In genomic region chr9:127574089-127574921, GRCh38 we compare ENCODE assay signal across 8 cellular contexts. TPM values are rescaled to one million over a fixed set of nuclear protein-coding genes. Genes with fewer than 3 reads are reported as not detected.
DNase-seq lines count a peak whose midpoint lies in the region; ATAC-seq and TF ChIP-seq lines count a peak whose summit lies in the region.

No MANE protein-coding gene starts in this region.

- WGBS in stomach, 5 donors = 14 to 31% (median 22%) methylated on average over 10 of the region's 10 CpGs

- no peak for TF ChIP-seq POLR2A in stomach (IDR thresholded peaks at IDR 0.05)

- H3K36me3 ChIP-seq in SJCRH30 (no peaks in the 10 kb centered on the region), stomach (no peaks in the 10 kb centered on the region)

- H3K9me3 Mint-ChIP-seq in HFFc6 = no peaks in the 10 kb centered on the region

- H3K27me3 ChIP-seq in SJCRH30 = no peaks in the 10 kb centered on the region
- H3K27me3 ChIP-seq in stomach = no peaks in the 10 kb centered on the region

- peaks cover 80% of the 10 kb centered on the region for H3K4me1 Mint-ChIP-seq in HFFc6 (ENCODE audit: low read depth)

- H3K36me3 Mint-ChIP-seq in HFFc6 (ENCODE audit: low read depth) = no peaks in the 10 kb centered on the region; the same call in 1 of the 2 replicates

- H3K9me3 ChIP-seq in SJCRH30 (replicated peaks) = no peaks in the 10 kb centered on the region
- no peaks in the 10 kb centered on the region for H3K9me3 ChIP-seq in stomach

- H3K27ac ChIP-seq in SJCRH30 = no peak overlapping the region
- H3K27ac ChIP-seq in stomach = peak overlapping the region; percentile 87 to 99 (median 93)

- TF ChIP-seq CTCF in HFFc6 (IDR thresholded peaks at IDR 0.05) (peak; percentile 7; the same call in 1 of the 2 replicates), stomach (IDR thresholded peaks at IDR 0.05) (no peak)

- H3K4me3 Mint-ChIP-seq in HFFc6 = peak overlapping the region; percentile 7; the same call in 1 of the 2 replicates

- intact Hi-C loops in stomach (cut with DNase I; ENCODE audit: low total_unique reads) = no loop called here

- ATAC-seq in GM21526 (IDR thresholded peaks at IDR 0.05; ENCODE audit: low FRiP score, unreplicated experiment) (no peak), GM19351 (IDR thresholded peaks at IDR 0.05; ENCODE audit: unreplicated experiment) (no peak), HG03108 (IDR thresholded peaks at IDR 0.05; ENCODE audit: unreplicated experiment) (no peak)

- TF ChIP-seq EP300 in stomach (IDR thresholded peaks at IDR 0.05) = no peak

- peak overlapping the region; percentile 91 for H3K27ac Mint-ChIP-seq in HFFc6

- H3K4me1 ChIP-seq in SJCRH30 (peaks cover 24% of the 10 kb centered on the region), stomach (peaks cover 79 to 96% (median 88%) of the 10 kb centered on the region in 4 donors)

- H3K4me3 ChIP-seq in SJCRH30 (no peak overlapping the region), stomach (no peak overlapping the region)

- in situ Hi-C loops in ACHN (cut with HindIII; ENCODE audit: low pct_ligation_motif_present, low pct_unique_long_range_greater_than_20kb, low sequenced_read_pairs) = no loop called here

- H3K27me3 Mint-ChIP-seq in HFFc6 (ENCODE audit: insufficient read depth) = no peaks in the 10 kb centered on the region

- DNase-seq in ACHN (peak; percentile 64), HFFc6 (no peak), SJCRH30 (peak; percentile 44 to 62), fibroblast of peridontal ligament (ENCODE audit: extremely low read depth) (peak; percentile 57), stomach (peak; percentile 97)

RNA-seq across cellular contexts. Expression of gene STXBP1, which starts 37.8 kb away (rescaled TPM):
- 10 to 100 TPM; 61.9 to 90.7 (median 73.6) TPM for total RNA-seq in HFFc6 (2021; fragmentation: NEBNext Ultra II Directional; extraction: Animal tissue kit (Norgen Biotek cat#: 25700))
- total RNA-seq in SJCRH30 (2014; rRNA removed; shearing (Covaris generic)) = 3.6 and 5.2 TPM in 2 replicates
- 10 to 100 TPM; 14.9 to 77.7 (median 31.3) TPM for total RNA-seq in stomach
- 1 to 10 TPM; 5.2 to 8.7 (median 7.6) TPM for polyA plus RNA-seq in stomach
